12 cellular contexts compared by ENCODE assay signal in genomic region chr1:206456577-206457375, GRCh38. TPM values are rescaled to one million over a fixed set of nuclear protein-coding genes. Genes with fewer than 3 reads are reported as not detected.
A peak's percentile ranks its signal among the peaks of the same experiment; 100 is the strongest.
DNase-seq lines count a peak whose midpoint lies in the region; ATAC-seq and TF ChIP-seq lines count a peak whose summit lies in the region.
"Had no signal": no experiment of that assay in that cellular context is flagged by ENCODE, and none has a peak within 500 bp of the region (broad histone marks: within the 10 kb centered on the region; RNA-seq: fewer than 3 reads in every experiment).

No MANE protein-coding gene starts in this region.

- H3K79me2 ChIP-seq in PC-3 (ENCODE audit: low read length), result no peaks in the 10 kb centered on the region

- 89 to 92% methylated on average over 11 of the region's 11 CpGs for WGBS in esophagus, 2 donors

- H3K4me2 ChIP-seq in PC-3 (ENCODE audit: low read length), result peak overlapping the region; percentile 43

- CTCF ChIA-PET in PC-3 (lab: Charles Lee), result no interaction called here

- H3K9me3 ChIP-seq in PC-3 (ENCODE audit: low read length) (no peaks in the 10 kb centered on the region), esophagus (ENCODE audit: control insufficient read depth in 2 of 2, insufficient read depth in 1 of 2, low read depth in 1 of 2, low read length in 1 of 2) (no peaks in the 10 kb centered on the region)
- H3K9me3 ChIP-seq: adrenal gland had no signal

- H2AFZ ChIP-seq in PC-3 (ENCODE audit: low read length), result no peak overlapping the region

- ATAC-seq in PC-3, result peak; percentile 83
- ATAC-seq in GM18858 (IDR thresholded peaks at IDR 0.05; ENCODE audit: unreplicated experiment), result no peak
- no peak for ATAC-seq in HG03521 (IDR thresholded peaks at IDR 0.05; ENCODE audit: unreplicated experiment)

- no peaks in the 10 kb centered on the region for H3K9me2 ChIP-seq in PC-3 (replicated peaks; ENCODE audit: low read length)

- POLR2A ChIA-PET in PC-3 (lab: Charles Lee; ENCODE audit: unreplicated experiment), result interaction anchor here (1.0 kb wide), 1 partner anchor 13 kb away, joined by 3 read pairs; no protein-coding TSS in a partner anchor

- H3F3A ChIP-seq in PC-3 (ENCODE audit: low read length, unreplicated experiment), result no peaks in the 10 kb centered on the region

- no TSS peak for BruUV-seq in PC-3 (replicated peaks; lab: Mats Ljungman, UMichigan)

- peaks cover 7% of the 10 kb centered on the region; the same call in 1 of the 2 replicates for H3K36me3 ChIP-seq in PC-3 (ENCODE audit: low read depth, low read length)
- peaks cover 7 to 15% of the 10 kb centered on the region in 2 donors for H3K36me3 ChIP-seq in esophagus (ENCODE audit: control insufficient read depth in 2 of 2, insufficient read depth in 2 of 2, low read length in 1 of 2)

- H3K4me1 ChIP-seq in PC-3 (ENCODE audit: insufficient read depth, low read length), result peaks cover 16% of the 10 kb centered on the region
- peaks cover 0 to 5% of the 10 kb centered on the region in 2 donors for H3K4me1 ChIP-seq in esophagus (ENCODE audit: control insufficient read depth in 2 of 2, insufficient read depth in 2 of 2, low read length in 1 of 2)

- H3K4me3 ChIP-seq in PC-3 (ENCODE audit: low read length) (no peak overlapping the region), esophagus (ENCODE audit: low read depth in 1 of 2, low read length in 2 of 2) (no peak overlapping the region)
- H3K4me3 ChIP-seq: adrenal gland had no signal

- peak overlapping the region; percentile 32 for H3K27ac ChIP-seq in PC-3 (ENCODE audit: low read length)
- peak overlapping the region; percentile 53 to 73 for H3K27ac ChIP-seq in esophagus (ENCODE audit: low read depth in 2 of 2, low read length in 1 of 2)

- no peak overlapping the region for H3K9ac ChIP-seq in PC-3 (ENCODE audit: low read length)

- no peaks in the 10 kb centered on the region for H3K27me3 ChIP-seq in PC-3 (ENCODE audit: low read length)
- H3K27me3 ChIP-seq in esophagus (ENCODE audit: control insufficient read depth in 1 of 2, insufficient read depth in 2 of 2, low read length in 2 of 2), result no peaks in the 10 kb centered on the region
- H3K27me3 ChIP-seq: adrenal gland had no signal

- DNase-seq in GM04504 (ENCODE audit: low read depth), result peak; percentile 37
- DNase-seq in PC-3, result peak; percentile 82
- peak; percentile 66 for DNase-seq in renal cortical epithelial cell (ENCODE audit: low read depth)
- DNase-seq in activated CD8-positive, alpha-beta memory T cell treated with anti-CD3 and anti-CD28 coated beads, Interleukin-2, amount 50 U/mL, for 4 hours, result no peak
- DNase-seq in amygdala (lab: John Stamatoyannopoulos, UW), result no peak
- DNase-seq: activated CD4-positive, alpha-beta T cell treated with anti-CD3 and anti-CD28 coated beads, Interleukin-2, amount 50 U/mL, for 4 hours; KBM-7; NCI-H510A had no signal

- intact Hi-C loops in PC-3 (cut with micrococcal nuclease), result no loop called here

- no peak for TF ChIP-seq CTCF in PC-3 (conservative IDR thresholded peaks at IDR 0.05; ENCODE audit: low read depth, low read length)

- H4K20me1 ChIP-seq in PC-3 (ENCODE audit: low read length), result no peaks in the 10 kb centered on the region

RNA-seq across cellular contexts. Expression of gene IKBKE, which starts 13.5 kb away (rescaled TPM):
- 27.0 and 28.3 TPM in 2 replicates for total RNA-seq in PC-3 (2014; rRNA removed)
- 1 to 10 TPM; 9.5 to 9.9 TPM for polyA plus RNA-seq in esophagus
- 13.6 and 19.6 TPM in 2 replicates for total RNA-seq in renal cortical epithelial cell

RNA-seq across cellular contexts. Expression of gene RASSF5, which starts 50.6 kb away (rescaled TPM):
- total RNA-seq in PC-3 (2014; rRNA removed) (15.5 and 16.0 TPM in 2 replicates), renal cortical epithelial cell (0.35 and 0.52 TPM in 2 replicates)
- 10 to 100 TPM; 22.2 to 27.3 TPM for polyA plus RNA-seq in esophagus

Comparison
In these comparisons a context has a peak if more than half of its experiments do, and no peak if none do; other contexts are left out.
1. DNase-seq: peak in GM04504 (single experiment), PC-3 (single experiment) and renal cortical epithelial cell (single experiment); none in activated CD8-positive, alpha-beta memory T cell treated with anti-CD3 and anti-CD28 coated beads, Interleukin-2, amount 50 U/mL, for 4 hours (single experiment) and amygdala (0 of 56).
2. RNA of gene RASSF5, which starts 50.6 kb away (total RNA-seq): 15.5 to 16.0 TPM in PC-3; 0.35 to 0.52 TPM in renal cortical epithelial cell; every median in the first group is over 10 times any median in the second.